Comparison of ENCODE assay signal across 8 cellular contexts in genomic region chr19:21604941-21605548, GRCh38.
DNase-seq lines count a peak whose midpoint lies in the region; ATAC-seq and TF ChIP-seq lines count a peak whose summit lies in the region.

No MANE protein-coding gene starts in this region.

- H3K27me3 ChIP-seq in psoas muscle (ENCODE audit: insufficient read depth in 3 of 3, low read length in 2 of 3): no peaks in the 10 kb centered on the region

- no peaks in the 10 kb centered on the region for H3K9me3 ChIP-seq in ES-I3 (ENCODE audit: control insufficient read depth, insufficient read depth, low read length)
- H3K9me3 ChIP-seq in psoas muscle: no peaks in the 10 kb centered on the region

- H3K27ac ChIP-seq in psoas muscle: peak overlapping the region; percentile 74

- no peak for TF ChIP-seq CTCF in fibroblast of the aortic adventitia (IDR thresholded peaks at IDR 0.05; ENCODE audit: insufficient read depth, low read length)
- no peak for TF ChIP-seq CTCF in psoas muscle (IDR thresholded peaks at IDR 0.05)

- H3K4me3 ChIP-seq in fibroblast of the aortic adventitia (ENCODE audit: low read depth, low read length) (peak overlapping the region; percentile 57), psoas muscle (peak overlapping the region; percentile 73)

- H3K36me3 ChIP-seq in ES-I3 (ENCODE audit: insufficient read depth, low read length) (no peaks in the 10 kb centered on the region), psoas muscle (ENCODE audit: insufficient read depth in 1 of 2, low read depth in 1 of 2) (no peaks in the 10 kb centered on the region)

- H3K4me1 ChIP-seq in ES-I3 (ENCODE audit: insufficient read depth, low read length) (peaks cover 11% of the 10 kb centered on the region; the same call in 1 of the 2 replicates), psoas muscle (peaks cover 6% of the 10 kb centered on the region)

- peak; percentile 38 for ATAC-seq in SK-N-SH treated with all-trans-retinoic acid at 6 μM for 48 hours
- ATAC-seq in psoas muscle: peak in 3 of 4 donors; percentile 74 to 90 (median 88)
- ATAC-seq in HG03097 (IDR thresholded peaks at IDR 0.05; ENCODE audit: low FRiP score, unreplicated experiment): no peak

- intact Hi-C loops in psoas muscle (cut with DNase I): no loop called here

- DNase-seq in fibroblast of the aortic adventitia (ENCODE audit: low read depth) (no peak), psoas muscle (peak in 1 of 2 donors; percentile 56), GF-D8 (lab: John Stamatoyannopoulos, UW) (no peak), amniotic stem cell (lab: John Stamatoyannopoulos, UW) (no peak)
- no peak for DNase-seq in stimulated activated naive CD4-positive, alpha-beta T cell treated with Interleukin-2 at 50 U/mL for 16 hours (lab: John Stamatoyannopoulos, UW)

- peak overlapping the region; percentile 24; the same call in 1 of the 2 replicates for H3K9ac ChIP-seq in ES-I3 (ENCODE audit: low read depth, low read length)

- WGBS in psoas muscle, 3 donors: 16 to 28% (median 23%) methylated on average over 12 of the region's 12 CpGs

TF ChIP-seq in SK-N-SH treated with all-trans-retinoic acid at 6 μM for 48 hours, 23 proteins besides CTCF, POLR2A, EP300 and RAD21:
- no peak for TF ChIP-seq ZNF565 (CRISPR knock-in tag; conservative IDR thresholded peaks at IDR 0.05; ENCODE audit: low read depth)
- no peak for TF ChIP-seq ZFP3 (CRISPR knock-in tag; IDR thresholded peaks at IDR 0.05)
- TF ChIP-seq OSR1 (CRISPR knock-in tag; IDR thresholded peaks at IDR 0.05): no peak
- TF ChIP-seq, protein P1, sequence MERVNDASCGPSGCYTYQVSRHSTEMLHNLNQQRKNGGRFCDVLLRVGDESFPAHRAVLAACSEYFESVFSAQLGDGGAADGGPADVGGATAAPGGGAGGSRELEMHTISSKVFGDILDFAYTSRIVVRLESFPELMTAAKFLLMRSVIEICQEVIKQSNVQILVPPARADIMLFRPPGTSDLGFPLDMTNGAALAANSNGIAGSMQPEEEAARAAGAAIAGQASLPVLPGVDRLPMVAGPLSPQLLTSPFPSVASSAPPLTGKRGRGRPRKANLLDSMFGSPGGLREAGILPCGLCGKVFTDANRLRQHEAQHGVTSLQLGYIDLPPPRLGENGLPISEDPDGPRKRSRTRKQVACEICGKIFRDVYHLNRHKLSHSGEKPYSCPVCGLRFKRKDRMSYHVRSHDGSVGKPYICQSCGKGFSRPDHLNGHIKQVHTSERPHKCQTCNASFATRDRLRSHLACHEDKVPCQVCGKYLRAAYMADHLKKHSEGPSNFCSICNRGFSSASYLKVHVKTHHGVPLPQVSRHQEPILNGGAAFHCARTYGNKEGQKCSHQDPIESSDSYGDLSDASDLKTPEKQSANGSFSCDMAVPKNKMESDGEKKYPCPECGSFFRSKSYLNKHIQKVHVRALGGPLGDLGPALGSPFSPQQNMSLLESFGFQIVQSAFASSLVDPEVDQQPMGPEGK (CRISPR knock-in tag; IDR thresholded peaks at IDR 0.05; ENCODE audit: borderline replicate concordance): no peak
- no peak for TF ChIP-seq ZNF70 (CRISPR knock-in tag; IDR thresholded peaks at IDR 0.05)
- no peak for TF ChIP-seq ARNTL (CRISPR knock-in tag; IDR thresholded peaks at IDR 0.05; ENCODE audit: borderline replicate concordance, low read depth)
- no peak for TF ChIP-seq ESRRG (CRISPR knock-in tag; IDR thresholded peaks at IDR 0.05)
- TF ChIP-seq PPARA (CRISPR knock-in tag; IDR thresholded peaks at IDR 0.05; ENCODE audit: borderline replicate concordance): no peak
- no peak for TF ChIP-seq TSHZ2 (CRISPR knock-in tag; IDR thresholded peaks at IDR 0.05)
- no peak for TF ChIP-seq POU6F1 (CRISPR knock-in tag; IDR thresholded peaks at IDR 0.05; ENCODE audit: borderline replicate concordance, low read depth)
- TF ChIP-seq CSDC2 (CRISPR knock-in tag; IDR thresholded peaks at IDR 0.05): no peak
- no peak for TF ChIP-seq GLIS3 (CRISPR knock-in tag; IDR thresholded peaks at IDR 0.05)
- no peak for TF ChIP-seq TCF4 (CRISPR knock-in tag; IDR thresholded peaks at IDR 0.05; ENCODE audit: borderline replicate concordance)
- no peak for TF ChIP-seq ZC3H10 (CRISPR knock-in tag; IDR thresholded peaks at IDR 0.05)
- no peak for TF ChIP-seq ISL1 (CRISPR knock-in tag; IDR thresholded peaks at IDR 0.05)
- no peak for TF ChIP-seq ZFP30 (CRISPR knock-in tag; IDR thresholded peaks at IDR 0.05)
- TF ChIP-seq, protein P2, sequence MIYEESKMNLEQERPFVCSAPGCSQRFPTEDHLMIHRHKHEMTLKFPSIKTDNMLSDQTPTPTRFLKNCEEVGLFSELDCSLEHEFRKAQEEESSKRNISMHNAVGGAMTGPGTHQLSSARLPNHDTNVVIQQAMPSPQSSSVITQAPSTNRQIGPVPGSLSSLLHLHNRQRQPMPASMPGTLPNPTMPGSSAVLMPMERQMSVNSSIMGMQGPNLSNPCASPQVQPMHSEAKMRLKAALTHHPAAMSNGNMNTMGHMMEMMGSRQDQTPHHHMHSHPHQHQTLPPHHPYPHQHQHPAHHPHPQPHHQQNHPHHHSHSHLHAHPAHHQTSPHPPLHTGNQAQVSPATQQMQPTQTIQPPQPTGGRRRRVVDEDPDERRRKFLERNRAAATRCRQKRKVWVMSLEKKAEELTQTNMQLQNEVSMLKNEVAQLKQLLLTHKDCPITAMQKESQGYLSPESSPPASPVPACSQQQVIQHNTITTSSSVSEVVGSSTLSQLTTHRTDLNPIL (CRISPR knock-in tag; IDR thresholded peaks at IDR 0.05; ENCODE audit: low read depth): no peak
- TF ChIP-seq ZNF8 (CRISPR knock-in tag; IDR thresholded peaks at IDR 0.05): no peak
